Comparison of ENCODE assay signal across 27 cellular contexts in genomic region chr9:36698984-36699383, GRCh38.
"Had no signal": no experiment of that assay in that cellular context is flagged by ENCODE, and none has a peak within 500 bp of the region (broad histone marks: within the 10 kb centered on the region; RNA-seq: fewer than 3 reads in every experiment).

No MANE protein-coding gene starts in this region.

- ATAC-seq: stimulated activated effector memory CD8-positive, alpha-beta T cell treated with anti-CD3 and anti-CD28 coated beads, Interleukin-12 subunit alpha, Interleukin-12 subunit beta, amount 100 ng/mL, for 72 hours; stimulated activated memory B cell treated with anti-CD40 and anti-IgM and Interleukin-4, amounts not matched to agents 10 μg/mL and 1 μg/mL and 100 μg/mL, for 72 hours; stimulated activated naive B cell treated with anti-CD40 and anti-IgM and Interleukin-4, amounts not matched to agents 10 μg/mL and 1 μg/mL and 100 μg/mL, for 72 hours; stimulated activated naive CD8-positive, alpha-beta T cell treated with anti-CD3 and anti-CD28 coated beads, Interleukin-15, amount 100 ng/mL, for 72 hours; stimulated activated naive CD8-positive, alpha-beta T cell treated with anti-CD3 and anti-CD28 coated beads, Interleukin-15, Interleukin-2, amounts not matched to agents 100 U/mL and 50 U/mL, for 24 hours; upper lobe of right lung had no signal

- H3K9me3 ChIP-seq: testis, thyroid gland, upper lobe of right lung, uterus, vagina had no signal

- H3K27me3 ChIP-seq: stomach, testis, thyroid gland, tibial artery, tibial nerve, upper lobe of left lung, upper lobe of right lung, uterus, vagina had no signal

- DNase-seq: stimulated activated CD4-positive, alpha-beta T cell treated with anti-CD3 and anti-CD28 coated beads, Interleukin-2, amount 100 ng/mL, for 48 hours; stimulated activated CD4-positive, alpha-beta T cell treated with anti-CD3 and anti-CD28 coated beads, Interleukin-4, amount 100 ng/mL, for 1 hour; stimulated activated CD4-positive, alpha-beta T cell treated with anti-CD3 and anti-CD28 coated beads, Interleukin-4, amount 100 ng/mL, for 24 hours; stimulated activated CD4-positive, alpha-beta T cell treated with anti-CD3 and anti-CD28 coated beads, Interleukin-4, amount 100 ng/mL, for 4 hours; stimulated activated CD8-positive, alpha-beta memory T cell treated with anti-CD3 and anti-CD28 coated beads, Interleukin-4, amount 100 ng/mL, for 48 hours; stimulated activated naive B cell treated with anti-CD40 and anti-IgM and Interleukin-4, amounts not matched to agents 10 μg/mL and 1 μg/mL and 100 μg/mL, for 72 hours; stimulated activated naive CD4-positive, alpha-beta T cell; stimulated activated naive CD4-positive, alpha-beta T cell treated with Interleukin-2 at 50 U/mL for 16 hours; stimulated activated naive CD8-positive, alpha-beta T cell treated with anti-CD3 and anti-CD28 coated beads, Interleukin-15, amount 100 ng/mL, for 72 hours; stimulated activated naive CD8-positive, alpha-beta T cell treated with anti-CD3 and anti-CD28 coated beads, Interleukin-15, Interleukin-2, amounts not matched to agents 100 U/mL and 50 U/mL, for 24 hours; stomach; substantia nigra; testis; thyroid gland; tibial artery; transverse colon; trophoblast cell; upper lobe of left lung; upper lobe of right lung; uterus had no signal

- H3K4me3 ChIP-seq: stomach, suprapubic skin, testis, thoracic aorta, thyroid gland, tibial artery, tibial nerve, transverse colon, upper lobe of left lung, upper lobe of right lung, uterus, vagina had no signal

- H3K36me3 ChIP-seq: stomach, suprapubic skin, thoracic aorta, thyroid gland, tibial artery, tibial nerve, transverse colon, upper lobe of left lung, upper lobe of right lung, uterus, vagina had no signal

- H3K4me1 ChIP-seq: stomach, suprapubic skin, testis, thyroid gland, tibial artery, tibial nerve, transverse colon, upper lobe of left lung, upper lobe of right lung, uterus, vagina had no signal

- FAIRE-seq: urothelium cell line had no signal

- H3K27ac ChIP-seq: stomach, suprapubic skin, testis, thoracic aorta, thyroid gland, tibial artery, tibial nerve, transverse colon, upper lobe of left lung, upper lobe of right lung, uterus, vagina had no signal
